9 cellular contexts compared by ENCODE assay signal in the genomic region with DNA sequence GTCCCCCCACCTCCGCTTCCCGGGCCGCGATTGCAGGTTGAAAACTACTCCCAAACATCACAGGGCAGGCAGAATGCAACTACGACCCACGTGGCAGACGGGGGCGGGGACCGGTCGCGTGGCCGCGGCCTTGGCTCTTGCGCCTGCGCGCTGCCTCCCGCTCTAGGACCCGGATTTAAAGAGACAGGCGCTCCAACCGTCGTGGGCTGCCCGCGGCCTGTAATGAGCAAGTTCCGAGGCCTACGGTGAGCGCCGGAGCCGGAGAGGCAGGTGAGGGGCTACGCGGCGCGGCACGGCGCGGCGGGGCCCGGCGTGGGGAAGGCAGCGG. TPM values are rescaled to one million over a fixed set of nuclear protein-coding genes. Genes with fewer than 3 reads are reported as not detected.
DNase-seq lines count a peak whose midpoint lies in the region; ATAC-seq, FAIRE-seq and TF ChIP-seq lines count a peak whose summit lies in the region.
"Had no signal": no experiment of that assay in that cellular context is flagged by ENCODE, and none has a peak within 500 bp of the region (broad histone marks: within the 10 kb centered on the region; RNA-seq: fewer than 3 reads in every experiment).

A gene (plus strand): TSS at position 160 of the 328 bp plus-strand sequence. CDS start 2,494 bp downstream, outside the sequence.

- intact Hi-C loops in activated CD4-positive, alpha-beta T cell treated with anti-CD3 and anti-CD28 coated beads for 36 hours (cut with DNase I, micrococcal nuclease), result loop anchor here (1.0 to 10.0 kb wide), 11 partner anchors 19 to 829 kb away; a partner anchor contains a TSS

- ATAC-seq in HG03442 (IDR thresholded peaks at IDR 0.05; ENCODE audit: unreplicated experiment), result peak; percentile 79
- peak; percentile 86 for ATAC-seq in activated CD4-positive, alpha-beta T cell treated with anti-CD3 and anti-CD28 coated beads for 36 hours

- CTCF ChIA-PET in activated CD4-positive, alpha-beta T cell treated with anti-CD3 and anti-CD28 coated beads for 36 hours (lab: Charles Lee), result interaction anchor here (0.9 to 4.9 kb wide), 7 partner anchors 19 to 401 kb away, joined by 3 to 25 read pairs (median 4); a partner anchor contains a TSS

- peak; percentile 93 for DNase-seq in Ammon's horn (ENCODE audit: low spot score)
- peak; percentile 95 for DNase-seq in GM19239 (ENCODE audit: insufficient read length, low spot score)
- peak; percentile 80 to 92 for DNase-seq in NCI-H524 (lab: John Stamatoyannopoulos, UW)
- DNase-seq in activated CD4-positive, alpha-beta T cell treated with anti-CD3 and anti-CD28 coated beads for 36 hours, result peak; percentile 97
- peak; percentile 96 for DNase-seq in chondrocyte (ENCODE audit: low spot score)
- peak; percentile 89 for DNase-seq in kidney glomerular epithelial cell (lab: John Stamatoyannopoulos, UW)
- DNase-seq in stimulated activated CD4-positive, alpha-beta T cell treated with anti-CD3 and anti-CD28 coated beads, Interleukin-15, amount 100 ng/mL, for 48 hours (ENCODE audit: low read depth in 2 of 2), result peak; percentile 88 to 93

- FAIRE-seq in GM19239 (lab: Jason Lieb, UNC), result peak; percentile 98
- FAIRE-seq: TTC549 had no signal

- H3K27me3 Mint-ChIP-seq in activated CD4-positive, alpha-beta T cell treated with anti-CD3 and anti-CD28 coated beads for 36 hours, result no peaks in the 10 kb centered on the region
- H3K27me3 Mint-ChIP-seq in chondrocyte (ENCODE audit: low read depth), result no peaks in the 10 kb centered on the region

- H3K36me3 Mint-ChIP-seq in activated CD4-positive, alpha-beta T cell treated with anti-CD3 and anti-CD28 coated beads for 36 hours (ENCODE audit: low read depth), result peaks cover 20% of the 10 kb centered on the region
- peaks cover 7% of the 10 kb centered on the region for H3K36me3 Mint-ChIP-seq in chondrocyte (ENCODE audit: low read depth)

- POLR2A ChIA-PET in activated CD4-positive, alpha-beta T cell treated with anti-CD3 and anti-CD28 coated beads for 36 hours (lab: Charles Lee), result interaction anchor here (0.6 to 1.5 kb wide), 4 partner anchors 16 to 140 kb away, joined by 3 to 4 read pairs (median 4); no protein-coding TSS in a partner anchor

- H3K4me1 Mint-ChIP-seq in activated CD4-positive, alpha-beta T cell treated with anti-CD3 and anti-CD28 coated beads for 36 hours, result peaks cover 47% of the 10 kb centered on the region
- H3K4me1 Mint-ChIP-seq in chondrocyte (ENCODE audit: low read depth), result peaks cover 30% of the 10 kb centered on the region

- H3K9me3 Mint-ChIP-seq in activated CD4-positive, alpha-beta T cell treated with anti-CD3 and anti-CD28 coated beads for 36 hours (ENCODE audit: low read depth), result no peaks in the 10 kb centered on the region
- no peaks in the 10 kb centered on the region for H3K9me3 Mint-ChIP-seq in chondrocyte (ENCODE audit: low read depth)

- peak within 1 kb of the TSS; percentile 98 for H3K27ac Mint-ChIP-seq in activated CD4-positive, alpha-beta T cell treated with anti-CD3 and anti-CD28 coated beads for 36 hours
- peak within 1 kb of the TSS; percentile 99 for H3K27ac Mint-ChIP-seq in chondrocyte (ENCODE audit: unreplicated experiment)

- peak within 1 kb of the TSS; percentile 86 for H3K4me3 Mint-ChIP-seq in activated CD4-positive, alpha-beta T cell treated with anti-CD3 and anti-CD28 coated beads for 36 hours
- H3K4me3 Mint-ChIP-seq in chondrocyte (ENCODE audit: unreplicated experiment), result peak within 1 kb of the TSS; percentile 92

- no peak for TF ChIP-seq CTCF in chondrocyte (IDR thresholded peaks at IDR 0.05)

RNA-seq across cellular contexts. Expression of the gene that starts here (rescaled TPM):
- 10 to 100 TPM; 42.3 to 56.8 TPM for total RNA-seq in activated CD4-positive, alpha-beta T cell treated with anti-CD3 and anti-CD28 coated beads for 36 hours
- total RNA-seq in chondrocyte, result 26.0 to 40.4 TPM (median 28.8 TPM) in 3 replicates

Comparison
In these comparisons a context has a peak if more than half of its experiments do, and no peak if none do; other contexts are left out.
1. Peak in every context shown above with its lines: DNase-seq and ATAC-seq.